ENCODE assay signal across 8 cellular contexts in the genomic region with DNA sequence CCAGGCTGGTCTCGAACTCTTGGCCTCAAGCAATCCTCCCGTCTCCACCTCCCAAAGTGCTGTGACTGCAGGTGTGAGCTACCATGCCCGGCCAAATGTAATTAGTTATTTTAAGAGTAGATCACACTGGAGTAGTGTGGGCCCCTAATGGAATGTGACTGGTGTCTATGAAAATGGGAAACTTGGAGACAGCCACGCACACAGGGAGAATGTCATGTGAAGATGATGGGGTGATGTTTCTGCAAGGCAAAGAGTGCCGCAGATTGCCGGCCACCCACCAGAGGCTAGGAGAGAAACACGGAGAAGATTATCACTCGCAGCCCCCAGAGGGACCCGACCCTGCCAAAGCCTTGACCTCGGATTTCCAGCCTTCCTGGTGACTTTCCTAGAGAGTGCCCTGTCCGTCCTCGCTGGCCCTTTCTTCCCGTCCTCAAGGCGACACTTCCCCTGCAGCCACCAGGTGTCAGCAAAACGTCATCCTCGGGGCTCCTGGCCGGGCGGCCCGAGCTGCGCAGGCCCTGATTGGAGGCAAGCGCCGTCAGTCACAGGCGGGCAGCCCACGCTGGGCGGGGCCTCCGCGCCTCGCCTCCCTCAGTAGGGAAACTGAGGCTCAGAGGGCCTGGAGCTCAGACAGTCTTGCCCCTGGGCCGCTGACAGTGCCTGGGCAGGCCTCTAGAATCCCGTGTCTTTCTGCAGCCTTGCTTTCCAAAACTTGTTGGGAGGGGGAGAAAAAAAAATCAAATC. TPM values are rescaled to one million over a fixed set of nuclear protein-coding genes. Genes with fewer than 3 reads are reported as not detected.
DNase-seq lines count a peak whose midpoint lies in the region; ATAC-seq and TF ChIP-seq lines count a peak whose summit lies in the region.

No MANE protein-coding gene starts in this region.

- H3K9me3 ChIP-seq in right lobe of liver, result no peaks in the 10 kb centered on the region

- intact Hi-C loops in right lobe of liver (cut with DNase I), result no loop called here

- DNase-seq in D341Med (ENCODE audit: low spot score) (peak; percentile 100), NCI-H460 (ENCODE audit: extremely low read depth, low read depth) (peak; percentile 80), dermis microvascular lymphatic vessel endothelial cell (ENCODE audit: low read depth in 2 of 2) (peak; percentile 69 to 85), right lobe of liver (peak; percentile 85 to 88 (median 87))
- peak; percentile 43 to 54 for DNase-seq in activated CD4-positive, alpha-beta T cell treated with anti-CD3 and anti-CD28 coated beads, Interleukin-2, amount 50 U/mL, for 24 hours (ENCODE audit: low read depth in 1 of 2, low spot score in 1 of 2)
- peak; percentile 16 for DNase-seq in stimulated activated CD8-positive, alpha-beta memory T cell treated with anti-CD3 and anti-CD28 coated beads, Interleukin-12 subunit alpha, Interleukin-12 subunit beta, amount 100 ng/mL, for 1 hour (ENCODE audit: low read depth)

- ATAC-seq in HG02610 (IDR thresholded peaks at IDR 0.05; ENCODE audit: unreplicated experiment) (peak; percentile 51), right lobe of liver (peak; percentile 97 to 100 (median 98)), HG03139 (IDR thresholded peaks at IDR 0.05; ENCODE audit: unreplicated experiment) (no peak)

- H3K4me1 ChIP-seq in right lobe of liver, result no peaks in the 10 kb centered on the region

- H3K36me3 ChIP-seq in right lobe of liver, result no peaks in the 10 kb centered on the region

- H3K27ac ChIP-seq in right lobe of liver, result no peak overlapping the region

- TF ChIP-seq POLR2A in right lobe of liver (IDR thresholded peaks at IDR 0.05), result no peak

- no peaks in the 10 kb centered on the region for H3K27me3 ChIP-seq in right lobe of liver

- no peak overlapping the region for H3K4me3 ChIP-seq in right lobe of liver

- WGBS in right lobe of liver (ENCODE audit: insufficient coverage, low coverage, low lambda C conversion rate, missing lambda C conversion rate), result 17% methylated on average over 18 of the region's 30 CpGs

- peak; percentile 58 to 80 (median 72) for TF ChIP-seq CTCF in right lobe of liver (IDR thresholded peaks at IDR 0.05)

RNA-seq across cellular contexts. Expression of gene CRYBB2, which starts 16.3 kb away (rescaled TPM):
- not detected in 2 replicates for total RNA-seq in NCI-H460 (2014; rRNA removed; shearing (Covaris generic))
- not detected in 2 replicates for polyA plus RNA-seq in NCI-H460 (2014; cell fraction: nucleus; rRNA removed)
- total RNA-seq in dermis microvascular lymphatic vessel endothelial cell, result not detected in 2 replicates
- total RNA-seq in right lobe of liver, result not detected

RNA-seq across cellular contexts. Expression of gene CRYBB3, which starts 36.1 kb away (rescaled TPM):
- not detected in 2 replicates for total RNA-seq in NCI-H460 (2014; rRNA removed; shearing (Covaris generic))
- polyA plus RNA-seq in NCI-H460 (2014; cell fraction: nucleus; rRNA removed), result 1.0 and 4.3 TPM in 2 replicates
- total RNA-seq in dermis microvascular lymphatic vessel endothelial cell (not detected in 2 replicates), right lobe of liver (under 1 TPM in 3 of 6 experiments, not detected in 3; 0.40 to 0.70 (median 0.69) TPM)

Comparison
In these comparisons a context has a peak if more than half of its experiments do, and no peak if none do; other contexts are left out.
1. DNase-seq: peak in every context shown above with its lines; median percentile 100 in D341Med; 87 in right lobe of liver; 80 in NCI-H460; 77 in dermis microvascular lymphatic vessel endothelial cell; 48 in activated CD4-positive, alpha-beta T cell treated with anti-CD3 and anti-CD28 coated beads, Interleukin-2, amount 50 U/mL, for 24 hours; 16 in stimulated activated CD8-positive, alpha-beta memory T cell treated with anti-CD3 and anti-CD28 coated beads, Interleukin-12 subunit alpha, Interleukin-12 subunit beta, amount 100 ng/mL, for 1 hour.